ENCODE assay signal across 8 cellular contexts in the genomic region with DNA sequence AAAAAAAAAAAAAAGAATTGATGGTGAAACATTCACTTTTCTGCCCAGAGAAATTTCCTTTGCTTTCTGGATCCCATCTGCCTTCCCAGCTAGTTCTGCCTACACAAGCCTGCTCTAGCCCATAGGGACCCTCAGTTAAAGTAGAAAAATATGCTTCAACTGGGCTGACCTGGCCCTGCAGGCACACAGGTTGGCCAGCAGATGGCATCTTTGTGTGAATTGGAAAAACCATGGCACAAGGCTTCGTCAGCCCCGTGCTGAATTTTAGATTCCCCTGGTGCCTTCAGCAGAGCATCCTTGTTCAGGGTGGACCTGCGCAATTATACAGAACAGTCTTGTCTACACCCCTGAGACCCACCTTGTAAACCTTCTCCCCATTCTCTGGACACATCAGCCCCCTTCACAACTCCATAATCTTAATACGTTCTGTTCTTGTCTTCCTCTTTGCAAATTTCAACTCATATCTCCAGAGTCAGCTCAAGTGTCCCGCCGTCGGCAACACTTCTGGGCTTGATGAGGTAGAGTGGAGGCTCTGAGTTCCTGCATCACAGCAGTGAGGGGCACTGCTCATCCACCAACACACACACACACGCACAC.
DNase-seq lines count a peak whose midpoint lies in the region; TF ChIP-seq lines count a peak whose summit lies in the region.

No MANE protein-coding gene starts in this region.

- peak; percentile 98 for TF ChIP-seq CTCF in GM20000 (IDR thresholded peaks at IDR 0.05; ENCODE audit: extremely low read depth, missing control alignments)

- in situ Hi-C loops in G401 (cut with HindIII; ENCODE audit: low sequenced_read_pairs), result no loop called here

- DNase-seq in G401 (ENCODE audit: low spot score), result peak; percentile 9
- peak; percentile 58 for DNase-seq in GM20000 (ENCODE audit: low spot score)
- peak; percentile 18 for DNase-seq in HK-2 (ENCODE audit: unreplicated experiment)
- DNase-seq in SKM-1 treated with dmso at 0.1 percent for 144 hours (lab: John Stamatoyannopoulos, UW; ENCODE audit: unreplicated experiment), result peak; percentile 44
- DNase-seq in amniotic stem cell (lab: John Stamatoyannopoulos, UW), result peak; percentile 4
- peak; percentile 78 for DNase-seq in iPS-NIHi7 (ENCODE audit: extremely low spot score)
- DNase-seq in stimulated activated CD4-positive, alpha-beta T cell treated with anti-CD3 and anti-CD28 coated beads, TNF-alpha, amount 100 ng/mL, for 24 hours (ENCODE audit: low read depth in 3 of 3), result peak; percentile 39 to 48 (median 45)
- no peak for DNase-seq in NK-92 treated with Interleukin-12 subunit alpha and Interleukin-12 subunit beta, amount 100 ng/mL, for 24 hours (lab: John Stamatoyannopoulos, UW)
